1 cellular context compared by ENCODE assay signal in genomic region chr11:64250875-64251721, GRCh38.
TF ChIP-seq lines count a peak whose summit lies in the region.

Gene PLCB3 (plus strand): TSS chr11:64251530. CDS start chr11:64251650, 120 bp downstream.

TF ChIP-seq in K562, 482 proteins besides CTCF, POLR2A, EP300 and RAD21 (continued from another document):
- TF ChIP-seq, protein P1, sequence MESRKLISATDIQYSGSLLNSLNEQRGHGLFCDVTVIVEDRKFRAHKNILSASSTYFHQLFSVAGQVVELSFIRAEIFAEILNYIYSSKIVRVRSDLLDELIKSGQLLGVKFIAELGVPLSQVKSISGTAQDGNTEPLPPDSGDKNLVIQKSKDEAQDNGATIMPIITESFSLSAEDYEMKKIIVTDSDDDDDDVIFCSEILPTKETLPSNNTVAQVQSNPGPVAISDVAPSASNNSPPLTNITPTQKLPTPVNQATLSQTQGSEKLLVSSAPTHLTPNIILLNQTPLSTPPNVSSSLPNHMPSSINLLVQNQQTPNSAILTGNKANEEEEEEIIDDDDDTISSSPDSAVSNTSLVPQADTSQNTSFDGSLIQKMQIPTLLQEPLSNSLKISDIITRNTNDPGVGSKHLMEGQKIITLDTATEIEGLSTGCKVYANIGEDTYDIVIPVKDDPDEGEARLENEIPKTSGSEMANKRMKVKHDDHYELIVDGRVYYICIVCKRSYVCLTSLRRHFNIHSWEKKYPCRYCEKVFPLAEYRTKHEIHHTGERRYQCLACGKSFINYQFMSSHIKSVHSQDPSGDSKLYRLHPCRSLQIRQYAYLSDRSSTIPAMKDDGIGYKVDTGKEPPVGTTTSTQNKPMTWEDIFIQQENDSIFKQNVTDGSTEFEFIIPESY (CRISPR knock-in tag; IDR thresholded peaks at IDR 0.05): no peak
- TF ChIP-seq ATF6 (CRISPR knock-in tag; IDR thresholded peaks at IDR 0.05): 0 out of 2 replicates have a peak, but pooled peaks have one; percentile 41
- TF ChIP-seq, protein P2, sequence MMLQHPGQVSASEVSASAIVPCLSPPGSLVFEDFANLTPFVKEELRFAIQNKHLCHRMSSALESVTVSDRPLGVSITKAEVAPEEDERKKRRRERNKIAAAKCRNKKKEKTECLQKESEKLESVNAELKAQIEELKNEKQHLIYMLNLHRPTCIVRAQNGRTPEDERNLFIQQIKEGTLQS (IDR thresholded peaks at IDR 0.05): no peak
- TF ChIP-seq, protein P2 (CRISPR knock-in tag; conservative IDR thresholded peaks at IDR 0.05): no peak
- no peak for TF ChIP-seq NR4A1 (CRISPR knock-in tag; IDR thresholded peaks at IDR 0.05)
- 0 out of 2 replicates have a peak, but pooled peaks have one; percentile 30 for TF ChIP-seq NR4A1 (tag; IDR thresholded peaks at IDR 0.05)
- TF ChIP-seq ZNF695 (CRISPR knock-in tag; IDR thresholded peaks at IDR 0.05): no peak
- no peak for TF ChIP-seq ZNF507 (tag; conservative IDR thresholded peaks at IDR 0.05)
- TF ChIP-seq, protein P3, sequence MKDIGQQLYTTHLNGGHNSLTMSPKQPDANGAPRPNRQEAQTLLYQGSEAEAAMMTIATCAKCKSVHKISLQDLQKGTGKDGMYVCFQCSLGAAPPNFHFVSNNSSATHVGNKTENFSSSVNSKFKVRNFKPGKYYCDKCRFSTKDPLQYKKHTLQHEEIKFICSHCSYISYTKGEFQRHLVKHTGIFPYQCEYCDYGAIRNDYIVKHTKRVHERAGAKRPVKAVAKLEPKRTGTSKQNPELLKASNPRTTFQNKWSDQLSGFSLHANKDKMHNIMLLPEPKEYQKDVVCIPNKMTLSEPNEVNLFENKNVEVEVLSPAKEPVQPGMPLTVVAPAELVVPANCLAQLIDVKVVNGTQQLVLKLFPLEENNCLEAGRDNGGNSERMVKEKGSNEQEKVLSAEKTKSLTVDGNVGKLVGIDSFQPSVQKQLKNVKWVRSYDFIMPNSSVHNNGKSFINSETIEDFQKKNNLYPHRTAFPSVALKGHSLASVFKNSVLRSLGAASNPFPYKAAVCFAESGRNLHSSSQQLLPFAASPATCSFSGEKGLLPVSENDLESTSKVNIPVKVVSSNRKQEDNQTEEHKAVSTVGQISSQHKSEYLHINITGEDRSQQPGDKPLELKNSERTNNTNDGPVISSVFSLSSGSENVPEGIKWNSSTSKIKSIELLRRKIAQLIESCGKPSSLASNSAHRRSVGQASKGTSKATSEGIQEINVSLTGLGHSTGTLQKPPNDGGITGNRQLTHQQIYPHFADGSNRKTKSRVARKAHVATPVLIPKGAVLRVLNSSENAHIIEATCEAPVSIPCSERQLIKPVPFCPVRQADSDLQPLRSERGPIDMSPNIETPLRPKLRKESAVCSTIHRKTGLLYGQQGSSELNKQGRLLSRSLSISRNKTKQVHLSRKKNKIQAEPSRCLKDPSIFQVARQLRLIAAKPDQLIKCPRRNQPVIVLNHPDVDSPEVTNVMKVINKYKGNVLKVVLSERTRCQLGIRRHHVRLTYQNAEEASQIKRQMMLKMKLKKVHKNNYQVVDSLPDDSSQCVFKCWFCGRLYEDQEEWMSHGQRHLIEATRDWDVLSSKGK (CRISPR knock-in tag; IDR thresholded peaks at IDR 0.05): no peak
- TF ChIP-seq, protein P4, sequence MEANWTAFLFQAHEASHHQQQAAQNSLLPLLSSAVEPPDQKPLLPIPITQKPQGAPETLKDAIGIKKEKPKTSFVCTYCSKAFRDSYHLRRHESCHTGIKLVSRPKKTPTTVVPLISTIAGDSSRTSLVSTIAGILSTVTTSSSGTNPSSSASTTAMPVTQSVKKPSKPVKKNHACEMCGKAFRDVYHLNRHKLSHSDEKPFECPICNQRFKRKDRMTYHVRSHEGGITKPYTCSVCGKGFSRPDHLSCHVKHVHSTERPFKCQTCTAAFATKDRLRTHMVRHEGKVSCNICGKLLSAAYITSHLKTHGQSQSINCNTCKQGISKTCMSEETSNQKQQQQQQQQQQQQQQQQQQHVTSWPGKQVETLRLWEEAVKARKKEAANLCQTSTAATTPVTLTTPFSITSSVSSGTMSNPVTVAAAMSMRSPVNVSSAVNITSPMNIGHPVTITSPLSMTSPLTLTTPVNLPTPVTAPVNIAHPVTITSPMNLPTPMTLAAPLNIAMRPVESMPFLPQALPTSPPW (CRISPR knock-in tag; IDR thresholded peaks at IDR 0.05): peak; percentile 77
- no peak for TF ChIP-seq TFAM (CRISPR knock-in tag; conservative IDR thresholded peaks at IDR 0.05)
- no peak for TF ChIP-seq JUNB (CRISPR knock-in tag; conservative IDR thresholded peaks at IDR 0.05)
- 0 out of 3 replicates have a peak, but pooled peaks of 1 of the 2 experiments have one; percentile 31 for TF ChIP-seq CBX3 (IDR thresholded peaks at IDR 0.05; ENCODE audit: borderline replicate concordance in 1 of 2, low read length in 2 of 2)
- TF ChIP-seq BRF1 (IDR thresholded peaks at IDR 0.05; ENCODE audit: borderline replicate concordance, extremely low read depth, insufficient read length): no peak
- peak; percentile 55; the same call in 1 of the 2 replicates for TF ChIP-seq RB1 (IDR thresholded peaks at IDR 0.05; ENCODE audit: low read depth)
- TF ChIP-seq CREB1 (IDR thresholded peaks at IDR 0.05): no peak
- TF ChIP-seq CREB1 (CRISPR knock-in tag; IDR thresholded peaks at IDR 0.05): peak; percentile 45; the same call in 1 of the 2 replicates
- TF ChIP-seq DMBX1 (CRISPR knock-in tag; IDR thresholded peaks at IDR 0.05; ENCODE audit: borderline replicate concordance): no peak
- no peak for TF ChIP-seq MCM3 (IDR thresholded peaks at IDR 0.05)
- TF ChIP-seq HNRNPUL1 (IDR thresholded peaks at IDR 0.05; ENCODE audit: low read length): no peak
- TF ChIP-seq EWSR1 (IDR thresholded peaks at IDR 0.05; ENCODE audit: borderline replicate concordance, low read depth, partially characterized antibody): no peak
- peak; percentile 82 for TF ChIP-seq PRDM10 (IDR thresholded peaks at IDR 0.05; ENCODE audit: partially characterized antibody)
- TF ChIP-seq ZNF217 (CRISPR knock-in tag; IDR thresholded peaks at IDR 0.05): no peak
- TF ChIP-seq PATZ1 (CRISPR knock-in tag; IDR thresholded peaks at IDR 0.05; ENCODE audit: borderline replicate concordance): no peak
- TF ChIP-seq, protein P5, sequence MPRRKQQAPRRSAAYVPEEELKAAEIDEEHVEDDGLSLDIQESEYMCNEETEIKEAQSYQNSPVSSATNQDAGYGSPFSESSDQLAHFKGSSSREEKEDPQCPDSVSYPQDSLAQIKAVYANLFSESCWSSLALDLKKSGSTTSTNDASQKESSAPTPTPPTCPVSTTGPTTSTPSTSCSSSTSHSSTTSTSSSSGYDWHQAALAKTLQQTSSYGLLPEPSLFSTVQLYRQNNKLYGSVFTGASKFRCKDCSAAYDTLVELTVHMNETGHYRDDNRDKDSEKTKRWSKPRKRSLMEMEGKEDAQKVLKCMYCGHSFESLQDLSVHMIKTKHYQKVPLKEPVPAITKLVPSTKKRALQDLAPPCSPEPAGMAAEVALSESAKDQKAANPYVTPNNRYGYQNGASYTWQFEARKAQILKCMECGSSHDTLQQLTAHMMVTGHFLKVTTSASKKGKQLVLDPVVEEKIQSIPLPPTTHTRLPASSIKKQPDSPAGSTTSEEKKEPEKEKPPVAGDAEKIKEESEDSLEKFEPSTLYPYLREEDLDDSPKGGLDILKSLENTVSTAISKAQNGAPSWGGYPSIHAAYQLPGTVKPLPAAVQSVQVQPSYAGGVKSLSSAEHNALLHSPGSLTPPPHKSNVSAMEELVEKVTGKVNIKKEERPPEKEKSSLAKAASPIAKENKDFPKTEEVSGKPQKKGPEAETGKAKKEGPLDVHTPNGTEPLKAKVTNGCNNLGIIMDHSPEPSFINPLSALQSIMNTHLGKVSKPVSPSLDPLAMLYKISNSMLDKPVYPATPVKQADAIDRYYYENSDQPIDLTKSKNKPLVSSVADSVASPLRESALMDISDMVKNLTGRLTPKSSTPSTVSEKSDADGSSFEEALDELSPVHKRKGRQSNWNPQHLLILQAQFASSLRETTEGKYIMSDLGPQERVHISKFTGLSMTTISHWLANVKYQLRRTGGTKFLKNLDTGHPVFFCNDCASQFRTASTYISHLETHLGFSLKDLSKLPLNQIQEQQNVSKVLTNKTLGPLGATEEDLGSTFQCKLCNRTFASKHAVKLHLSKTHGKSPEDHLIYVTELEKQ (CRISPR knock-in tag; IDR thresholded peaks at IDR 0.05): no peak
- no peak for TF ChIP-seq CBX8 (IDR thresholded peaks at IDR 0.05; ENCODE audit: borderline replicate concordance, extremely low read depth, low read depth, low read length, poor library complexity, severe bottlenecking)
- TF ChIP-seq MEF2A (IDR thresholded peaks at IDR 0.05; ENCODE audit: control insufficient read depth, low read depth, low read length): 0 out of 2 replicates have a peak, but pooled peaks have one; percentile 22
- no peak for TF ChIP-seq ARNT (IDR thresholded peaks at IDR 0.05)
- no peak for TF ChIP-seq RNF2 (IDR thresholded peaks at IDR 0.05)
- TF ChIP-seq, protein P6, sequence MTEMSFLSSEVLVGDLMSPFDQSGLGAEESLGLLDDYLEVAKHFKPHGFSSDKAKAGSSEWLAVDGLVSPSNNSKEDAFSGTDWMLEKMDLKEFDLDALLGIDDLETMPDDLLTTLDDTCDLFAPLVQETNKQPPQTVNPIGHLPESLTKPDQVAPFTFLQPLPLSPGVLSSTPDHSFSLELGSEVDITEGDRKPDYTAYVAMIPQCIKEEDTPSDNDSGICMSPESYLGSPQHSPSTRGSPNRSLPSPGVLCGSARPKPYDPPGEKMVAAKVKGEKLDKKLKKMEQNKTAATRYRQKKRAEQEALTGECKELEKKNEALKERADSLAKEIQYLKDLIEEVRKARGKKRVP (CRISPR knock-in tag; IDR thresholded peaks at IDR 0.05): no peak
